In the genomic region with DNA sequence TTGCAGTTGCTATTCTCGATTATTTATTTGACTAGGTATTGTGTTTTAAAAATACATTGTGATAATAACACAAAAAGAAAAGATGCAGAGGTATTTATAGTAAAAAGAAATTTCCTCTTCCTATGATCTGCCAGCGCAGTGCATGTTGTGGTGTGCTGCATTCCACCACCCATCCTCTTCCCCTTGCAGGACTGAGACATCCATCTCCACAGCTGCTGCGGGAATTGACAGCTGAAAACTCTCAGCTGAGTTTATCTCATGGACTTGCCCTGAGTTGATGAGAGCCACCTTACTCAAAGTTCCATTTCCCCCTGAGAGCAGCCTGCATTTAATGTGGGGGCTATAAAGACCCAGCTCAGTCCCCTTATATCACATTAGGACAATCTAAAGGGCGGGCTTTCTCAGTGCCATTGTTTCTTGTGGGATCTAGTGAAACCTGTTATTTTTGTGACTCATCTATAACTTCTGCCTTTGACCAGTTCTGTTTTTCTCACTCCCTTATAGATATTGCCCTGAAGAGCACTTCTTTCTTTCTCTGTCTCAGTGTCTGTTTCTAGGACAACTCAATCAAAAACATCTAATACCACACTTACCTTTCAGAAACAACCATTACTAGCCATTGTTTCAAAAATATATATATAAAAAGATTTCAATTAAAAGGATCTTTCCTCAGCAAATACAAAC, we compare ENCODE assay signal across 14 cellular contexts.
A peak's percentile ranks its signal among the peaks of the same experiment; 100 is the strongest.
DNase-seq lines count a peak whose midpoint lies in the region; ATAC-seq and TF ChIP-seq lines count a peak whose summit lies in the region.
"Had no signal": no experiment of that assay in that cellular context is flagged by ENCODE, and none has a peak within 500 bp of the region (broad histone marks: within the 10 kb centered on the region; RNA-seq: fewer than 3 reads in every experiment).

No MANE protein-coding gene starts in this region.

- intact Hi-C loops in ascending aorta (cut with DNase I) = no loop called here

- H3K27ac ChIP-seq in ascending aorta = no peak overlapping the region
- H3K27ac ChIP-seq: BLaER1, HL-60 had no signal

- DNase-seq in Kasumi-1 (lab: John Stamatoyannopoulos, UW) (peak; percentile 59 to 62), ascending aorta (ENCODE audit: low spot score in 2 of 2) (no peak), EL (no peak), NCI-H2227 (lab: John Stamatoyannopoulos, UW; ENCODE audit: unreplicated experiment) (no peak), NCI-H2171 (lab: John Stamatoyannopoulos, UW) (no peak)
- DNase-seq: mammary epithelial cell, NCI-H1092 treated with DMSO at 0.1 percent for 48 hours, NCI-H774, T-helper 1 cell had no signal

- no peaks in the 10 kb centered on the region for H3K27me3 ChIP-seq in ascending aorta
- H3K27me3 ChIP-seq: BLaER1 had no signal

- no peaks in the 10 kb centered on the region for H3K36me3 ChIP-seq in ascending aorta
- H3K36me3 ChIP-seq: BLaER1 had no signal

- ATAC-seq in GM18502 (IDR thresholded peaks at IDR 0.05; ENCODE audit: poor library complexity, unreplicated experiment) = peak; percentile 80
- peak; percentile 58 for ATAC-seq in GM21723 (IDR thresholded peaks at IDR 0.05; ENCODE audit: unreplicated experiment)
- peak; percentile 65 for ATAC-seq in esophagus mucosa

- no peak overlapping the region for H3K4me3 ChIP-seq in ascending aorta
- H3K4me3 ChIP-seq: BLaER1 had no signal

- H3K4me1 ChIP-seq in ascending aorta = no peaks in the 10 kb centered on the region
- H3K4me1 ChIP-seq: BLaER1 had no signal

- H3K9me3 ChIP-seq in ascending aorta = no peaks in the 10 kb centered on the region
- H3K9me3 ChIP-seq: BLaER1 had no signal

- TF ChIP-seq CTCF in ascending aorta (IDR thresholded peaks at IDR 0.05) = no peak

Comparison
In these comparisons a context has a peak if more than half of its experiments do, and no peak if none do; other contexts are left out.
1. DNase-seq: peak in Kasumi-1 (2 of 2); none in ascending aorta (0 of 2), EL (single experiment), NCI-H2227 (single experiment) and NCI-H2171 (single experiment).
2. Peak in every context shown above with its lines, with median percentiles within 50 percentile points of each other: ATAC-seq.